In genomic region chr5:693271-694041, GRCh38 we compare ENCODE assay signal across 8 cellular contexts. TPM values are rescaled to one million over a fixed set of nuclear protein-coding genes. Genes with fewer than 3 reads are reported as not detected.
DNase-seq lines count a peak whose midpoint lies in the region; ATAC-seq and TF ChIP-seq lines count a peak whose summit lies in the region.
"Not testable (repeated sequence)": the region's sequence is repeated elsewhere in the genome, so short reads cannot be mapped to it uniquely, and the experiment has no call there.

Gene TPPP, minus strand, starts transcription at chr5:693352. Its CDS starts 15,292 bp downstream, at chr5:678060.

- not testable (repeated sequence) for H3K4me1 ChIP-seq in iPS-18a (ENCODE audit: control insufficient read depth, low read depth, low read length); upper lobe of right lung

- not testable (repeated sequence) for H3K36me3 ChIP-seq in iPS-18a (ENCODE audit: control insufficient read depth, low read depth, low read length); upper lobe of right lung

- peaks cover 18% of the 10 kb centered on the region for H3K27me3 ChIP-seq in iPS-18a (ENCODE audit: control insufficient read depth, insufficient read depth, low read length)
- not testable (repeated sequence) for H3K27me3 ChIP-seq in upper lobe of right lung

- in situ Hi-C loops in T47D (cut with HindIII; ENCODE audit: low pct_unique_long_range_greater_than_20kb, low sequenced_read_pairs), result not testable (repeated sequence)

- intact Hi-C loops in upper lobe of right lung (cut with DNase I), result not testable (repeated sequence)

- H3K4me3 ChIP-seq in iPS-18a (ENCODE audit: low read length), result peak within 1 kb of the TSS; percentile 44
- H3K4me3 ChIP-seq in retinal pigment epithelial cell (ENCODE audit: low read length), result peak within 1 kb of the TSS; percentile 56
- peak within 1 kb of the TSS; percentile 54 for H3K4me3 ChIP-seq in upper lobe of right lung

- not testable (repeated sequence) for TF ChIP-seq CTCF in retinal pigment epithelial cell (conservative IDR thresholded peaks at IDR 0.05; ENCODE audit: low read depth, low read length); upper lobe of right lung (IDR thresholded peaks at IDR 0.05)

- H3K9me3 ChIP-seq in iPS-18a (ENCODE audit: control insufficient read depth, low read depth, low read length); upper lobe of right lung: not testable (repeated sequence)

- not testable (repeated sequence) for H3K9ac ChIP-seq in iPS-18a (ENCODE audit: low read length)

- ATAC-seq in GM18505 (IDR thresholded peaks at IDR 0.05; ENCODE audit: unreplicated experiment) (peak; percentile 65), HG02981 (IDR thresholded peaks at IDR 0.05; ENCODE audit: unreplicated experiment) (peak; percentile 56), upper lobe of right lung (peak; percentile 92)

- peak; percentile 79 for DNase-seq in NCI-H2196 (lab: John Stamatoyannopoulos, UW; ENCODE audit: unreplicated experiment)
- peak; percentile 70 for DNase-seq in activated CD4-positive, CD25-positive, alpha-beta regulatory T cell treated with anti-CD3 and anti-CD28 coated beads, Interleukin-2, amount 50 U/mL, for 72 hours
- DNase-seq in T47D (ENCODE audit: low read depth in 1 of 2, low spot score in 1 of 2), result peak; percentile 94 to 98
- not testable (repeated sequence) for DNase-seq in retinal pigment epithelial cell (ENCODE audit: low read depth)
- DNase-seq in upper lobe of right lung, result peak; percentile 93

- not testable (repeated sequence) for TF ChIP-seq POLR2A in GM18505 (IDR thresholded peaks at IDR 0.05; ENCODE audit: borderline replicate concordance, extremely low read depth, insufficient read depth, insufficient read length)

- H3K27ac ChIP-seq in iPS-18a (ENCODE audit: low read length), result not testable (repeated sequence)
- peak within 1 kb of the TSS; percentile 17 for H3K27ac ChIP-seq in upper lobe of right lung

RNA-seq across cellular contexts. Expression of gene TPPP, which starts in this region (rescaled TPM):
- total RNA-seq in upper lobe of right lung, result 16.1 TPM
